In the genomic region with DNA sequence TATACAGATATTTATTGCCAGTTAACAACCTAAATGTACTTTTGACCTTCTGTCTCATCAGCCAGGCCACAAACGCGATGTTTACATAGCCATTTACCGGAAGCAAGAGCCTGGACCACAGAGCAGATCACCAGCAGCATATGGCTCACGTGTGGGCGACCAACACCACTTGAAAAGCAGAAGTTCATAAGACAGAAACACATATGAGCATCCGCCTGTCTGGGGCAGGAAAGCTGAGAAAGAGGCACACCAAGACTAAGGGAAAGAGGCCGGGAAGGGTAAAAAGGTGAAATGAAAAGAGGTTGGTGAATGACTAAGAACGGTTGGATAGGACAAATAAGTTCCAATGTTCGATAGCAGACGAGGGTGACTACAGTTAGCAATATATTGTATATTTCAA, we compare ENCODE assay signal across 1 cellular context.
TF ChIP-seq lines count a peak whose summit lies in the region.

No MANE protein-coding gene starts in this region.

TF ChIP-seq in HepG2, 621 proteins besides CTCF, POLR2A, EP300 and RAD21 (continued from another document and continues in another):
- TF ChIP-seq, protein P1, sequence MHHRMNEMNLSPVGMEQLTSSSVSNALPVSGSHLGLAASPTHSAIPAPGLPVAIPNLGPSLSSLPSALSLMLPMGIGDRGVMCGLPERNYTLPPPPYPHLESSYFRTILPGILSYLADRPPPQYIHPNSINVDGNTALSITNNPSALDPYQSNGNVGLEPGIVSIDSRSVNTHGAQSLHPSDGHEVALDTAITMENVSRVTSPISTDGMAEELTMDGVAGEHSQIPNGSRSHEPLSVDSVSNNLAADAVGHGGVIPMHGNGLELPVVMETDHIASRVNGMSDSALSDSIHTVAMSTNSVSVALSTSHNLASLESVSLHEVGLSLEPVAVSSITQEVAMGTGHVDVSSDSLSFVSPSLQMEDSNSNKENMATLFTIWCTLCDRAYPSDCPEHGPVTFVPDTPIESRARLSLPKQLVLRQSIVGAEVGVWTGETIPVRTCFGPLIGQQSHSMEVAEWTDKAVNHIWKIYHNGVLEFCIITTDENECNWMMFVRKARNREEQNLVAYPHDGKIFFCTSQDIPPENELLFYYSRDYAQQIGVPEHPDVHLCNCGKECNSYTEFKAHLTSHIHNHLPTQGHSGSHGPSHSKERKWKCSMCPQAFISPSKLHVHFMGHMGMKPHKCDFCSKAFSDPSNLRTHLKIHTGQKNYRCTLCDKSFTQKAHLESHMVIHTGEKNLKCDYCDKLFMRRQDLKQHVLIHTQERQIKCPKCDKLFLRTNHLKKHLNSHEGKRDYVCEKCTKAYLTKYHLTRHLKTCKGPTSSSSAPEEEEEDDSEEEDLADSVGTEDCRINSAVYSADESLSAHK (CRISPR knock-in tag; IDR thresholded peaks at IDR 0.05; ENCODE audit: borderline replicate concordance), result no peak
- TF ChIP-seq ZKSCAN5 (CRISPR knock-in tag; IDR thresholded peaks at IDR 0.05), result no peak
- TF ChIP-seq MIER2 (CRISPR knock-in tag; IDR thresholded peaks at IDR 0.05), result no peak
- TF ChIP-seq, protein P2, sequence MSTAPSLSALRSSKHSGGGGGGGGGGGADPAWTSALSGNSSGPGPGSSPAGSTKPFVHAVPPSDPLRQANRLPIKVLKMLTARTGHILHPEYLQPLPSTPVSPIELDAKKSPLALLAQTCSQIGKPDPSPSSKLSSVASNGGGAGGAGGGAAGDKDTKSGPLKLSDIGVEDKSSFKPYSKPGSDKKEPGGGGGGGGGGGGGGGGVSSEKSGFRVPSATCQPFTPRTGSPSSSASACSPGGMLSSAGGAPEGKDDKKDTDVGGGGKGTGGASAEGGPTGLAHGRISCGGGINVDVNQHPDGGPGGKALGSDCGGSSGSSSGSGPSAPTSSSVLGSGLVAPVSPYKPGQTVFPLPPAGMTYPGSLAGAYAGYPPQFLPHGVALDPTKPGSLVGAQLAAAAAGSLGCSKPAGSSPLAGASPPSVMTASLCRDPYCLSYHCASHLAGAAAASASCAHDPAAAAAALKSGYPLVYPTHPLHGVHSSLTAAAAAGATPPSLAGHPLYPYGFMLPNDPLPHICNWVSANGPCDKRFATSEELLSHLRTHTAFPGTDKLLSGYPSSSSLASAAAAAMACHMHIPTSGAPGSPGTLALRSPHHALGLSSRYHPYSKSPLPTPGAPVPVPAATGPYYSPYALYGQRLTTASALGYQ (CRISPR knock-in tag; IDR thresholded peaks at IDR 0.05), result no peak
- no peak for TF ChIP-seq ZFP41 (CRISPR knock-in tag; IDR thresholded peaks at IDR 0.05; ENCODE audit: borderline replicate concordance)
- TF ChIP-seq ZBTB3 (CRISPR knock-in tag; IDR thresholded peaks at IDR 0.05; ENCODE audit: borderline replicate concordance, low read depth), result no peak
- no peak for TF ChIP-seq TBX3 (IDR thresholded peaks at IDR 0.05; ENCODE audit: borderline replicate concordance)
- TF ChIP-seq ZNF83 (CRISPR knock-in tag; IDR thresholded peaks at IDR 0.05; ENCODE audit: borderline replicate concordance), result no peak
- TF ChIP-seq ZNF598 (CRISPR knock-in tag; IDR thresholded peaks at IDR 0.05; ENCODE audit: borderline replicate concordance), result no peak
- TF ChIP-seq ZNF841 (CRISPR knock-in tag; IDR thresholded peaks at IDR 0.05; ENCODE audit: borderline replicate concordance), result no peak
- no peak for TF ChIP-seq ZNF12 (CRISPR knock-in tag; IDR thresholded peaks at IDR 0.05)
- TF ChIP-seq EHMT2 (IDR thresholded peaks at IDR 0.05; ENCODE audit: borderline replicate concordance, low read depth, low read length), result no peak; the same call in 1 of the 2 replicates
- no peak for TF ChIP-seq ZNF629 (CRISPR knock-in tag; conservative IDR thresholded peaks at IDR 0.05)
- no peak for TF ChIP-seq ADNP (CRISPR knock-in tag; IDR thresholded peaks at IDR 0.05)
- TF ChIP-seq, protein P3, sequence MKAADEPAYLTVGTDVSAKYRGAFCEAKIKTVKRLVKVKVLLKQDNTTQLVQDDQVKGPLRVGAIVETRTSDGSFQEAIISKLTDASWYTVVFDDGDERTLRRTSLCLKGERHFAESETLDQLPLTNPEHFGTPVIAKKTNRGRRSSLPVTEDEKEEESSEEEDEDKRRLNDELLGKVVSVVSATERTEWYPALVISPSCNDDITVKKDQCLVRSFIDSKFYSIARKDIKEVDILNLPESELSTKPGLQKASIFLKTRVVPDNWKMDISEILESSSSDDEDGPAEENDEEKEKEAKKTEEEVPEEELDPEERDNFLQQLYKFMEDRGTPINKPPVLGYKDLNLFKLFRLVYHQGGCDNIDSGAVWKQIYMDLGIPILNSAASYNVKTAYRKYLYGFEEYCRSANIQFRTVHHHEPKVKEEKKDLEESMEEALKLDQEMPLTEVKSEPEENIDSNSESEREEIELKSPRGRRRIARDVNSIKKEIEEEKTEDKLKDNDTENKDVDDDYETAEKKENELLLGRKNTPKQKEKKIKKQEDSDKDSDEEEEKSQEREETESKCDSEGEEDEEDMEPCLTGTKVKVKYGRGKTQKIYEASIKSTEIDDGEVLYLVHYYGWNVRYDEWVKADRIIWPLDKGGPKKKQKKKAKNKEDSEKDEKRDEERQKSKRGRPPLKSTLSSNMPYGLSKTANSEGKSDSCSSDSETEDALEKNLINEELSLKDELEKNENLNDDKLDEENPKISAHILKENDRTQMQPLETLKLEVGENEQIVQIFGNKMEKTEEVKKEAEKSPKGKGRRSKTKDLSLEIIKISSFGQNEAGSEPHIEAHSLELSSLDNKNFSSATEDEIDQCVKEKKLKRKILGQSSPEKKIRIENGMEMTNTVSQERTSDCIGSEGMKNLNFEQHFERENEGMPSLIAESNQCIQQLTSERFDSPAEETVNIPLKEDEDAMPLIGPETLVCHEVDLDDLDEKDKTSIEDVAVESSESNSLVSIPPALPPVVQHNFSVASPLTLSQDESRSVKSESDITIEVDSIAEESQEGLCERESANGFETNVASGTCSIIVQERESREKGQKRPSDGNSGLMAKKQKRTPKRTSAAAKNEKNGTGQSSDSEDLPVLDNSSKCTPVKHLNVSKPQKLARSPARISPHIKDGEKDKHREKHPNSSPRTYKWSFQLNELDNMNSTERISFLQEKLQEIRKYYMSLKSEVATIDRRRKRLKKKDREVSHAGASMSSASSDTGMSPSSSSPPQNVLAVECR (CRISPR knock-in tag; IDR thresholded peaks at IDR 0.05; ENCODE audit: borderline replicate concordance), result no peak; the same call in 1 of the 2 replicates
- TF ChIP-seq, protein P4, sequence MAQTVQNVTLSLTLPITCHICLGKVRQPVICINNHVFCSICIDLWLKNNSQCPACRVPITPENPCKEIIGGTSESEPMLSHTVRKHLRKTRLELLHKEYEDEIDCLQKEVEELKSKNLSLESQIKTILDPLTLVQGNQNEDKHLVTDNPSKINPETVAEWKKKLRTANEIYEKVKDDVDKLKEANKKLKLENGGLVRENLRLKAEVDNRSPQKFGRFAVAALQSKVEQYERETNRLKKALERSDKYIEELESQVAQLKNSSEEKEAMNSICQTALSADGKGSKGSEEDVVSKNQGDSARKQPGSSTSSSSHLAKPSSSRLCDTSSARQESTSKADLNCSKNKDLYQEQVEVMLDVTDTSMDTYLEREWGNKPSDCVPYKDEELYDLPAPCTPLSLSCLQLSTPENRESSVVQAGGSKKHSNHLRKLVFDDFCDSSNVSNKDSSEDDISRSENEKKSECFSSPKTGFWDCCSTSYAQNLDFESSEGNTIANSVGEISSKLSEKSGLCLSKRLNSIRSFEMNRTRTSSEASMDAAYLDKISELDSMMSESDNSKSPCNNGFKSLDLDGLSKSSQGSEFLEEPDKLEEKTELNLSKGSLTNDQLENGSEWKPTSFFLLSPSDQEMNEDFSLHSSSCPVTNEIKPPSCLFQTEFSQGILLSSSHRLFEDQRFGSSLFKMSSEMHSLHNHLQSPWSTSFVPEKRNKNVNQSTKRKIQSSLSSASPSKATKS (CRISPR knock-in tag; IDR thresholded peaks at IDR 0.05), result no peak
- TF ChIP-seq, protein P5, sequence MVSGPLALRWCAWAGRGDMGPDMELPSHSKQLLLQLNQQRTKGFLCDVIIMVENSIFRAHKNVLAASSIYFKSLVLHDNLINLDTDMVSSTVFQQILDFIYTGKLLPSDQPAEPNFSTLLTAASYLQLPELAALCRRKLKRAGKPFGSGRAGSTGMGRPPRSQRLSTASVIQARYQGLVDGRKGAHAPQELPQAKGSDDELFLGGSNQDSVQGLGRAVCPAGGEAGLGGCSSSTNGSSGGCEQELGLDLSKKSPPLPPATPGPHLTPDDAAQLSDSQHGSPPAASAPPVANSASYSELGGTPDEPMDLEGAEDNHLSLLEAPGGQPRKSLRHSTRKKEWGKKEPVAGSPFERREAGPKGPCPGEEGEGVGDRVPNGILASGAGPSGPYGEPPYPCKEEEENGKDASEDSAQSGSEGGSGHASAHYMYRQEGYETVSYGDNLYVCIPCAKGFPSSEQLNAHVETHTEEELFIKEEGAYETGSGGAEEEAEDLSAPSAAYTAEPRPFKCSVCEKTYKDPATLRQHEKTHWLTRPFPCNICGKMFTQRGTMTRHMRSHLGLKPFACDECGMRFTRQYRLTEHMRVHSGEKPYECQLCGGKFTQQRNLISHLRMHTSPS (CRISPR knock-in tag; IDR thresholded peaks at IDR 0.05; ENCODE audit: low read depth), result no peak
- peak; percentile 44; the same call in 1 of the 2 replicates for TF ChIP-seq TBX2 (CRISPR knock-in tag; IDR thresholded peaks at IDR 0.05; ENCODE audit: borderline replicate concordance)
- no peak for TF ChIP-seq ZSCAN31 (CRISPR knock-in tag; IDR thresholded peaks at IDR 0.05; ENCODE audit: low read depth)
- TF ChIP-seq, protein P6, sequence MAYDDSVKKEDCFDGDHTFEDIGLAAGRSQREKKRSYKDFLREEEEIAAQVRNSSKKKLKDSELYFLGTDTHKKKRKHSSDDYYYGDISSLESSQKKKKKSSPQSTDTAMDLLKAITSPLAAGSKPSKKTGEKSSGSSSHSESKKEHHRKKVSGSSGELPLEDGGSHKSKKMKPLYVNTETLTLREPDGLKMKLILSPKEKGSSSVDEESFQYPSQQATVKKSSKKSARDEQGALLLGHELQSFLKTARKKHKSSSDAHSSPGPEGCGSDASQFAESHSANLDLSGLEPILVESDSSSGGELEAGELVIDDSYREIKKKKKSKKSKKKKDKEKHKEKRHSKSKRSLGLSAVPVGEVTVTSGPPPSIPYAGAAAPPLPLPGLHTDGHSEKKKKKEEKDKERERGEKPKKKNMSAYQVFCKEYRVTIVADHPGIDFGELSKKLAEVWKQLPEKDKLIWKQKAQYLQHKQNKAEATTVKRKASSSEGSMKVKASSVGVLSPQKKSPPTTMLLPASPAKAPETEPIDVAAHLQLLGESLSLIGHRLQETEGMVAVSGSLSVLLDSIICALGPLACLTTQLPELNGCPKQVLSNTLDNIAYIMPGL (CRISPR knock-in tag; IDR thresholded peaks at IDR 0.05; ENCODE audit: borderline replicate concordance in 1 of 2, low read depth in 1 of 2), result peak in 1 of 2 experiments; percentile 54; a peak in 2 of 4 replicates
- no peak for TF ChIP-seq ZNF703 (CRISPR knock-in tag; IDR thresholded peaks at IDR 0.05; ENCODE audit: borderline replicate concordance)
- no peak for TF ChIP-seq ZNF101 (CRISPR knock-in tag; IDR thresholded peaks at IDR 0.05; ENCODE audit: borderline replicate concordance, low read depth)
- TF ChIP-seq, protein P7, sequence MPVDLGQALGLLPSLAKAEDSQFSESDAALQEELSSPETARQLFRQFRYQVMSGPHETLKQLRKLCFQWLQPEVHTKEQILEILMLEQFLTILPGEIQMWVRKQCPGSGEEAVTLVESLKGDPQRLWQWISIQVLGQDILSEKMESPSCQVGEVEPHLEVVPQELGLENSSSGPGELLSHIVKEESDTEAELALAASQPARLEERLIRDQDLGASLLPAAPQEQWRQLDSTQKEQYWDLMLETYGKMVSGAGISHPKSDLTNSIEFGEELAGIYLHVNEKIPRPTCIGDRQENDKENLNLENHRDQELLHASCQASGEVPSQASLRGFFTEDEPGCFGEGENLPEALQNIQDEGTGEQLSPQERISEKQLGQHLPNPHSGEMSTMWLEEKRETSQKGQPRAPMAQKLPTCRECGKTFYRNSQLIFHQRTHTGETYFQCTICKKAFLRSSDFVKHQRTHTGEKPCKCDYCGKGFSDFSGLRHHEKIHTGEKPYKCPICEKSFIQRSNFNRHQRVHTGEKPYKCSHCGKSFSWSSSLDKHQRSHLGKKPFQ (CRISPR knock-in tag; IDR thresholded peaks at IDR 0.05; ENCODE audit: insufficient replicate concordance), result peak; percentile 16
- TF ChIP-seq, protein P8, sequence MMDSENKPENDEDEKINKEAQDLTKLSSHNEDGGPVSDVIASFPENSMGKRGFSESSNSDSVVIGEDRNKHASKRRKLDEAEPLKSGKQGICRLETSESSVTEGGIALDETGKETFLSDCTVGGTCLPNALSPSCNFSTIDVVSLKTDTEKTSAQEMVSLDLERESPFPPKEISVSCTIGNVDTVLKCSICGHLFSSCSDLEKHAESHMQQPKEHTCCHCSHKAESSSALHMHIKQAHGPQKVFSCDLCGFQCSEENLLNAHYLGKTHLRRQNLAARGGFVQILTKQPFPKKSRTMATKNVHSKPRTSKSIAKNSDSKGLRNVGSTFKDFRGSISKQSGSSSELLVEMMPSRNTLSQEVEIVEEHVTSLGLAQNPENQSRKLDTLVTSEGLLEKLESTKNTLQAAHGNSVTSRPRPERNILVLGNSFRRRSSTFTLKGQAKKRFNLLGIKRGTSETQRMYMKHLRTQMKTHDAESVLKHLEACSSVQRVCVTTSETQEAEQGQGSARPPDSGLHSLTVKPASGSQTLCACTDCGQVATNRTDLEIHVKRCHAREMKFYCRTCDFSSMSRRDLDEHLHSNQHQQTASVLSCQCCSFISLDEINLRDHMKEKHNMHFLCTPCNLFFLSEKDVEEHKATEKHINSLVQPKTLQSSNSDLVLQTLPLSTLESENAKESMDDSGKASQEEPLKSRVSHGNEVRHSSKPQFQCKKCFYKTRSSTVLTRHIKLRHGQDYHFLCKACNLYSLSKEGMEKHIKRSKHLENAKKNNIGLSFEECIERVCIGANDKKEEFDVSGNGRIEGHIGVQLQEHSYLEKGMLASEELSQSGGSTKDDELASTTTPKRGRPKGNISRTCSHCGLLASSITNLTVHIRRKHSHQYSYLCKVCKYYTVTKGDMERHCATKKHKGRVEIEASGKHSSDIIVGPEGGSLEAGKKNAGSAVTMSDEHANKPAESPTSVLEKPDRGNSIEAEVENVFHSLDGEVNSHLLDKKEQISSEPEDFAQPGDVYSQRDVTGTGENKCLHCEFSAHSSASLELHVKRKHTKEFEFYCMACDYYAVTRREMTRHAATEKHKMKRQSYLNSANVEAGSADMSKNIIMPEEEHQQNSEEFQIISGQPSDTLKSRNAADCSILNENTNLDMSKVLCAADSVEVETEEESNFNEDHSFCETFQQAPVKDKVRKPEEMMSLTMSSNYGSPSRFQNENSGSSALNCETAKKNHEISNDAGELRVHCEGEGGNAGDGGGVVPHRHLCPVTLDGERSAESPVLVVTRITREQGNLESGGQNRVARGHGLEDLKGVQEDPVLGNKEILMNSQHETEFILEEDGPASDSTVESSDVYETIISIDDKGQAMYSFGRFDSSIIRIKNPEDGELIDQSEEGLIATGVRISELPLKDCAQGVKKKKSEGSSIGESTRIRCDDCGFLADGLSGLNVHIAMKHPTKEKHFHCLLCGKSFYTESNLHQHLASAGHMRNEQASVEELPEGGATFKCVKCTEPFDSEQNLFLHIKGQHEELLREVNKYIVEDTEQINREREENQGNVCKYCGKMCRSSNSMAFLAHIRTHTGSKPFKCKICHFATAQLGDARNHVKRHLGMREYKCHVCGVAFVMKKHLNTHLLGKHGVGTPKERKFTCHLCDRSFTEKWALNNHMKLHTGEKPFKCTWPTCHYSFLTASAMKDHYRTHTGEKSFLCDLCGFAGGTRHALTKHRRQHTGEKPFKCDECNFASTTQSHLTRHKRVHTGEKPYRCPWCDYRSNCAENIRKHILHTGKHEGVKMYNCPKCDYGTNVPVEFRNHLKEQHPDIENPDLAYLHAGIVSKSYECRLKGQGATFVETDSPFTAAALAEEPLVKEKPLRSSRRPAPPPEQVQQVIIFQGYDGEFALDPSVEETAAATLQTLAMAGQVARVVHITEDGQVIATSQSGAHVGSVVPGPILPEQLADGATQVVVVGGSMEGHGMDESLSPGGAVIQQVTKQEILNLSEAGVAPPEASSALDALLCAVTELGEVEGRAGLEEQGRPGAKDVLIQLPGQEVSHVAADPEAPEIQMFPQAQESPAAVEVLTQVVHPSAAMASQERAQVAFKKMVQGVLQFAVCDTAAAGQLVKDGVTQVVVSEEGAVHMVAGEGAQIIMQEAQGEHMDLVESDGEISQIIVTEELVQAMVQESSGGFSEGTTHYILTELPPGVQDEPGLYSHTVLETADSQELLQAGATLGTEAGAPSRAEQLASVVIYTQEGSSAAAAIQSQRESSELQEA (CRISPR knock-in tag; IDR thresholded peaks at IDR 0.05; ENCODE audit: not compliant biosample characterization), result no peak
- TF ChIP-seq ZSCAN22 (CRISPR knock-in tag; IDR thresholded peaks at IDR 0.05), result no peak
